ENCODE assay signal across 8 cellular contexts in the genomic region with DNA sequence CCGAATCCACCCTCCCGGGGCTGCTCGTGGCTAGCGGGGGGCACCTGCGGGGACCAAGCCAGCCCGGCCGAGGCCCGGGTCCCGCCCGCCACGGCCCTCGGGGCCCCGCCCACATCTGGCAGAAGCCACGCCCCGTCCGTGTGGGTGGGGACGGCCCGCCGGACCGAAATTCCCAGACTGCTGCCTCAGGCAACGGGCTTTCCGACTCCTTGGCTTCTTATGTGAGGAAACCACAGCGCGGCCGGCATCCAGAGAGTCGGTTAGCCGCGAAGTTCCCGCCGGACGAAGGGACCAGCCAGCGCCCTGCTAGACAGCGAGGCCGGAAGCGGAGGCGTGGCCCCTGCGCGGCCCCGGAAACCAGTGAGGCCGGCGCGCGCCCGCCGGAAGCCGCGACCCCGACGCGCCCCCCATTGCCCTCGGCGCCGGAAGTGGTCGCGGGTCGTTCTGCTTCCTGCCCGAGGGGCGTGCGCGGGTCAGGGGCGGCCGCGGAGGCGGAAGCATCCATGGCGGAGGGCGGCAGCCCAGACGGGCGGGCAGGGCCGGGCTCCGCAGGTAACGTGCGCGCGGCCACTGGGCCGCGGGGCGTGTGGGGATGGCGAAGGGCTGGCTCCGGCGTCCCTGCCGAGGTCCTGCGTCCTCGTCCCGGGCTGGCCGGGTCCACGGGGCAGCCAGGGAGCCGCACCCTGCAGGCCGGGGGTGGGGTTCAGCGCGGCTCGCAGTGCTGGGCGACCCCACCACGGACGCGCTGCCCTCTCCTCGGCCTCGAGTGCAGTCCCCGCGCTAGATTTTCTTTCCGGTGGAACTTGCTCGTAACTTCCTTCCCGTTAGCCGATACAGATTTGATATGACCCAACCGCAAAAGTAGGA.
A peak's percentile ranks its signal among the peaks of the same experiment; 100 is the strongest.
DNase-seq lines count a peak whose midpoint lies in the region; ATAC-seq and TF ChIP-seq lines count a peak whose summit lies in the region.

ASB1 (plus strand) TSS at position 360 of the 867 bp plus-strand sequence; CDS start at position 504, 144 bp downstream.

- no peaks in the 10 kb centered on the region for H3K9me3 ChIP-seq in muscle layer of colon (ENCODE audit: low read length)

- no peaks in the 10 kb centered on the region for H3K27me3 ChIP-seq in muscle layer of colon (ENCODE audit: control insufficient read depth in 1 of 2, insufficient read depth in 2 of 2, low read length in 2 of 2)

- peak within 1 kb of the TSS; percentile 80 for H3K9ac ChIP-seq in muscle layer of colon (ENCODE audit: low read length)

- H3K36me3 ChIP-seq in muscle layer of colon (ENCODE audit: insufficient read depth, low read length) = no peaks in the 10 kb centered on the region

- peak; percentile 58 for TF ChIP-seq POLR2A in erythroblast (IDR thresholded peaks at IDR 0.05; ENCODE audit: low read length)

- H3K4me1 ChIP-seq in muscle layer of colon (ENCODE audit: insufficient read depth, low read length) = peaks cover 24% of the 10 kb centered on the region

- ATAC-seq in GM19452 (IDR thresholded peaks at IDR 0.05; ENCODE audit: unreplicated experiment) (peak; percentile 82), HG03575 (IDR thresholded peaks at IDR 0.05; ENCODE audit: extremely low read depth, insufficient number of reproducible peaks, low FRiP score, unreplicated experiment) (peak; percentile 42)

- DNase-seq in COLO829 (ENCODE audit: low spot score) = peak; percentile 70
- DNase-seq in OCI-M1 (lab: John Stamatoyannopoulos, UW) = peak; percentile 85
- DNase-seq in activated T-cell treated with anti-CD3 and anti-CD28 coated beads for 4 hours = peak; percentile 66
- peak; percentile 78 to 81 for DNase-seq in erythroblast (lab: John Stamatoyannopoulos, UW)
- peak; percentile 43 to 85 for DNase-seq in stimulated activated CD8-positive, alpha-beta memory T cell treated with anti-CD3 and anti-CD28 coated beads, Interleukin-7, amount 100 ng/mL, for 4 hours (ENCODE audit: low read depth in 2 of 2)

- peak within 1 kb of the TSS; percentile 92 for H3K27ac ChIP-seq in muscle layer of colon (ENCODE audit: low read depth, low read length)

- H3K4me3 ChIP-seq in muscle layer of colon (ENCODE audit: low read depth in 1 of 2, low read length in 2 of 2) = peak within 1 kb of the TSS; percentile 85 to 87

Comparison
In these comparisons a context has a peak if more than half of its experiments do, and no peak if none do; other contexts are left out.
1. Peak in every context shown above with its lines: DNase-seq, ATAC-seq, H3K4me3 ChIP-seq and H3K27ac ChIP-seq.